In the genomic region with DNA sequence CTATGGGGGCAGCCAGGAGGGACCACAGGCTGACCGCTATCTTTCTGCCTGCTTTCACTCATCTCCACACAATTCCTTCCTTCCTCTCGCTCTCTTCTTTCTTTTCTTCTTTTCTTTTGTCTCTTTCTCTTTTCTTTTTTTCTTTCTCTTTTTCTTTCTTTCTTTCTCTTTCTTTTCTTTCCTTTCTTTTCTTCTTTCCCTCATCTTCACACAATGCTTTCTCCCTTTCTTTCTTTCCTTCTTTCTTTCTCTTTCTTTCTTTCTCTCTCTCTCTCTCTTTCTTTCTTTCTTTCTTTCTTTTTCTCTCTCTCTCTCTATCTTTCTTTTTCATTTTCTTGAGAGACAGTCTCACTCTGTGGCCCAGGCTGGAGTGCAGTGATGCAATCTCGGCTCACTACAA, we compare ENCODE assay signal across 25 cellular contexts. TPM values are rescaled to one million over a fixed set of nuclear protein-coding genes. Genes with fewer than 3 reads are reported as not detected.
DNase-seq lines count a peak whose midpoint lies in the region; ATAC-seq, FAIRE-seq and TF ChIP-seq lines count a peak whose summit lies in the region.
"Had no signal": no experiment of that assay in that cellular context is flagged by ENCODE, and none has a peak within 500 bp of the region (broad histone marks: within the 10 kb centered on the region; RNA-seq: fewer than 3 reads in every experiment).

No MANE protein-coding gene starts in this region.

- no peak overlapping the region for H3K4me2 ChIP-seq in K562 (ENCODE audit: insufficient read depth, low read length)
- H3K4me2 ChIP-seq: BLaER1 treated with 17β-estradiol and CSF1 and Interleukin-3, amounts not matched to agents 10 nM and 100 nM had no signal

- H3K27me3 Mint-ChIP-seq in CD14-positive monocyte (ENCODE audit: low read depth in 3 of 3), result peaks cover 36 to 44% (median 38%) of the 10 kb centered on the region in 3 donors

- no peak for FAIRE-seq in K562 (lab: Jason Lieb, UNC)
- FAIRE-seq: A204.1, D721Med, G401.6, GM12891 had no signal

- H3K4me1 Mint-ChIP-seq in CD14-positive monocyte, result peaks cover 10% of the 10 kb centered on the region

- BruUV-seq in K562 (replicated peaks; lab: Mats Ljungman, UMichigan), result no TSS peak

- ATAC-seq in Right ventricle myocardium inferior (no peak), K562 (no peak), HG02763 (IDR thresholded peaks at IDR 0.05; ENCODE audit: unreplicated experiment) (no peak)
- ATAC-seq: CD8-positive, alpha-beta T cell had no signal

- no peak for TF ChIP-seq POLR2A in K562 (conservative IDR thresholded peaks at IDR 0.05)

- no peak overlapping the region for H3K4me3 Mint-ChIP-seq in CD14-positive monocyte
- H3K4me3 Mint-ChIP-seq: CD4-positive, CD25-positive, alpha-beta regulatory T cell; CD8-positive, alpha-beta T cell had no signal

- H3K9me3 Mint-ChIP-seq in CD14-positive monocyte, result peaks cover 0 to 11% (median 5%) of the 10 kb centered on the region in 7 donors
- H3K9me3 Mint-ChIP-seq: CD4-positive, CD25-positive, alpha-beta regulatory T cell; CD8-positive, alpha-beta T cell had no signal

- H3K9ac ChIP-seq in K562 (ENCODE audit: insufficient read depth in 1 of 2, low read depth in 2 of 2, low read length in 2 of 2), result no peak overlapping the region
- H3K9ac ChIP-seq: BLaER1 treated with 17β-estradiol and CSF1 and Interleukin-3, amounts not matched to agents 10 nM and 100 nM had no signal

- TF ChIP-seq EP300 in K562 (IDR thresholded peaks at IDR 0.05; ENCODE audit: low read length), result no peak

- H3K9me1 ChIP-seq in K562 (ENCODE audit: control insufficient read depth, insufficient read depth, low read length), result peaks cover 10% of the 10 kb centered on the region

- POLR2A ChIA-PET in HEK293 (lab: Yijun Ruan, JAX) (no interaction called here), K562 (lab: Yijun Ruan, JAX) (no interaction called here)

- no peak overlapping the region for H3K27ac Mint-ChIP-seq in CD14-positive monocyte
- H3K27ac Mint-ChIP-seq: CD4-positive, CD25-positive, alpha-beta regulatory T cell; CD8-positive, alpha-beta T cell had no signal

- no peak for TF ChIP-seq RAD21 in K562 (CRISPR knock-in tag; conservative IDR thresholded peaks at IDR 0.05 in 1 of 2, IDR thresholded peaks at IDR 0.05 in 1 of 2)

- H3K36me3 ChIP-seq in left ventricle myocardium inferior (no peaks in the 10 kb centered on the region), HEK293 (ENCODE audit: control insufficient read depth in 2 of 2, insufficient read depth in 1 of 2, low read length in 2 of 2) (no peaks in the 10 kb centered on the region), K562 (ENCODE audit: control insufficient read depth, insufficient read depth, low read length) (no peaks in the 10 kb centered on the region)
- H3K36me3 ChIP-seq: BLaER1 treated with 17β-estradiol and CSF1 and Interleukin-3, amounts not matched to agents 10 nM and 100 nM had no signal

- H3K27me3 ChIP-seq in left ventricle myocardium inferior (ENCODE audit: low read depth) (peaks cover 86% of the 10 kb centered on the region), K562 (ENCODE audit: control insufficient read depth in 2 of 2, insufficient read depth in 2 of 2, low read length in 2 of 2) (peaks cover 47 to 80% of the 10 kb centered on the region in 2 experiments)

- CTCF ChIA-PET in HEK293 (lab: Yijun Ruan, JAX) (no interaction called here), K562 (lab: Yijun Ruan, JAX; ENCODE audit: low intra/inter-chr PET ratio) (no interaction called here)

- no peak for TF ChIP-seq CTCF in left ventricle myocardium inferior (IDR thresholded peaks at IDR 0.05; ENCODE audit: borderline replicate concordance)
- TF ChIP-seq CTCF in CD14-positive monocyte (IDR thresholded peaks at IDR 0.05), result peak; percentile 19
- TF ChIP-seq CTCF in HEK293 (tag by site-specific recombination; IDR thresholded peaks at IDR 0.05), result no peak
- no peak for TF ChIP-seq CTCF in K562 (IDR thresholded peaks at IDR 0.05 in 2 of 3, conservative IDR thresholded peaks at IDR 0.05 in 1 of 3; ENCODE audit: insufficient read depth in 2 of 3, low read depth in 1 of 3, low read length in 3 of 3)

- H3K9me3 ChIP-seq in left ventricle myocardium inferior (replicated peaks) (no peaks in the 10 kb centered on the region), HEK293 (ENCODE audit: control insufficient read depth, insufficient read depth, low read depth, low read length) (no peaks in the 10 kb centered on the region), K562 (replicated peaks; ENCODE audit: control insufficient read depth, insufficient read depth, low read depth, low read length) (no peaks in the 10 kb centered on the region)
- H3K9me3 ChIP-seq: Caco-2 had no signal

- peaks cover 16% of the 10 kb centered on the region for H4K20me1 ChIP-seq in K562 (replicated peaks; ENCODE audit: control insufficient read depth, insufficient read depth, low read length)

- intact Hi-C loops in Right ventricle myocardium inferior (cut with DNase I) (no loop called here), left ventricle myocardium inferior (cut with micrococcal nuclease) (loop anchor here (10.0 kb wide), 1 partner anchor 92 kb away; no protein-coding TSS in a partner anchor), CD14-positive monocyte (cut with micrococcal nuclease) (loop anchor here in 1 of 2 donors (5.0 kb wide), 1 partner anchor 190 kb away; no protein-coding TSS in a partner anchor), K562 (cut with micrococcal nuclease) (no loop called here)

- H3K4me1 ChIP-seq in left ventricle myocardium inferior, result peaks cover 15% of the 10 kb centered on the region
- peaks cover 4% of the 10 kb centered on the region for H3K4me1 ChIP-seq in HEK293 (ENCODE audit: control insufficient read depth, insufficient read depth, low read length)
- H3K4me1 ChIP-seq in K562 (replicated peaks in 1 of 2; ENCODE audit: control insufficient read depth in 2 of 2, insufficient read depth in 2 of 2, low read length in 2 of 2), result peaks cover 12 to 25% of the 10 kb centered on the region in 2 experiments; a peak in 4 of 5 replicates

- H3K4me3 ChIP-seq in left ventricle myocardium inferior (no peak overlapping the region), HEK293 (ENCODE audit: low read depth, low read length) (no peak overlapping the region), K562 (no peak overlapping the region)
- H3K4me3 ChIP-seq: BLaER1 treated with 17β-estradiol and CSF1 and Interleukin-3, amounts not matched to agents 10 nM and 100 nM had no signal

- H2AFZ ChIP-seq in K562 (ENCODE audit: low read depth, low read length), result no peak overlapping the region

- H3K79me2 ChIP-seq in K562 (ENCODE audit: control insufficient read depth, insufficient read depth, low read length), result no peaks in the 10 kb centered on the region

- DNase-seq in Right ventricle myocardium inferior (ENCODE audit: missing footprints) (peak; percentile 4), left ventricle myocardium inferior (no peak), CD14-positive monocyte (ENCODE audit: low spot score) (no peak), K562 (ENCODE audit: extremely low read depth in 1 of 4, low spot score in 3 of 4) (no peak), hippocampal formation (lab: John Stamatoyannopoulos, UW) (no peak), HPDE6-E6E7 (ENCODE audit: extremely low spot score) (no peak)
- DNase-seq: 8988T; ACHN; Caco-2; Calu3; CD4-positive, CD25-positive, alpha-beta regulatory T cell; CD8-positive, alpha-beta T cell; DMS79 treated with DMSO at 0.1 percent for 48 hours; GF-D8 had no signal

- no peak overlapping the region for H3K27ac ChIP-seq in left ventricle myocardium inferior (replicated peaks)
- no peak overlapping the region for H3K27ac ChIP-seq in HEK293 (ENCODE audit: extremely low read depth, low read depth, low read length)
- H3K27ac ChIP-seq in K562 (ENCODE audit: extremely low read depth, low read depth, low read length), result no peak overlapping the region
- H3K27ac ChIP-seq: BLaER1 treated with 17β-estradiol and CSF1 and Interleukin-3, amounts not matched to agents 10 nM and 100 nM; C4-2B had no signal

- in situ Hi-C loops in K562 (cut with MboI), result no loop called here

- WGBS in K562 (ENCODE audit: insufficient coverage, low coverage, missing lambda C conversion rate), result 2% methylated on average over 3 of the region's 3 CpGs

- peaks cover 4 to 6% of the 10 kb centered on the region in 2 donors for H3K36me3 Mint-ChIP-seq in CD14-positive monocyte
- H3K36me3 Mint-ChIP-seq: CD8-positive, alpha-beta T cell had no signal

RNA-seq across cellular contexts. Expression of a gene that starts 6.8 kb away (rescaled TPM):
- total RNA-seq in Right ventricle myocardium inferior (not detected), left ventricle myocardium inferior (0.30 TPM), K562 (2014; rRNA removed) (0.33 and 1.2 TPM in 2 replicates), K562 (2014; rRNA removed; fragmentation: Illumina TruSeq; extraction: Trizol) (0.29 TPM in 1 of 2 replicates, not detected in the other), K562 (2015; rRNA removed; fragmentation: Illumina TruSeq; extraction: Trizol) (not detected in 2 replicates), K562 (2021) (0.40 and 1.1 TPM in 2 replicates)
- polyA plus RNA-seq in CD14-positive monocyte (not detected), K562 (2011; rRNA removed) (0.43 and 1.1 TPM in 2 replicates), K562 (2014; fragmentation: Illumina TruSeq; extraction: Trizol) (0.85 and 2.5 TPM in 2 replicates), K562 (2014; fragmentation: Nextera tagmentation; extraction: Ambion mirVana) (under 1 TPM; 0.23 to 0.46 TPM), K562 (2014; rRNA removed) (0.73 and 0.94 TPM in 2 replicates)
- not detected in 2 replicates for total RNA-seq in K562 (2011; cell fraction: chromatin; rRNA removed; ENCODE audit: low replicate concordance)
- total RNA-seq in K562 (2011; cell fraction: nucleolus; rRNA removed), result 1.0 TPM in 1 of 2 replicates, not detected in the other
- total RNA-seq in K562 (2011; cell fraction: nucleoplasm; rRNA removed), result not detected in 2 replicates
- polyA plus RNA-seq in K562 (2011; cell fraction: cytosol; rRNA removed), result 0.24 and 2.9 TPM in 2 replicates
- 0.20 and 0.73 TPM in 2 replicates for polyA plus RNA-seq in K562 (2011; cell fraction: nucleus; rRNA removed)
- 1.5 and 1.7 TPM in 2 replicates for polyA plus RNA-seq in K562 (2012)
- polyA minus RNA-seq in K562 (2011; rRNA and poly(A)+ RNA removed), result not detected in 2 replicates
- not detected in 2 replicates for polyA minus RNA-seq in K562 (2011; cell fraction: cytosol; rRNA and poly(A)+ RNA removed)
- polyA minus RNA-seq in K562 (2011; cell fraction: nucleus; rRNA and poly(A)+ RNA removed), result not detected in 2 replicates
- total RNA-seq: CD4-positive, CD25-positive, alpha-beta regulatory T cell; CD8-positive, alpha-beta T cell had no signal

RNA-seq across cellular contexts. Expression of a gene that starts 13.2 kb away (rescaled TPM):
- total RNA-seq in Right ventricle myocardium inferior (0.51 TPM), left ventricle myocardium inferior (0.19 TPM), K562 (2014; rRNA removed) (0.09 and 0.33 TPM in 2 replicates), K562 (2014; rRNA removed; fragmentation: Illumina TruSeq; extraction: Trizol) (0.13 and 0.15 TPM in 2 replicates), K562 (2015; rRNA removed; fragmentation: Illumina TruSeq; extraction: Trizol) (not detected in 2 replicates), K562 (2021) (1.6 and 2.6 TPM in 2 replicates)
- polyA plus RNA-seq in CD14-positive monocyte (not detected), K562 (2011; rRNA removed) (0.25 and 0.35 TPM in 2 replicates), K562 (2014; fragmentation: Illumina TruSeq; extraction: Trizol) (1.7 and 2.2 TPM in 2 replicates), K562 (2014; fragmentation: Nextera tagmentation; extraction: Ambion mirVana) (under 1 TPM; 0.06 to 0.08 TPM), K562 (2014; rRNA removed) (0.25 and 0.53 TPM in 2 replicates)
- total RNA-seq in K562 (2011; cell fraction: chromatin; rRNA removed; ENCODE audit: low replicate concordance), result 2.0 and 2.9 TPM in 2 replicates
- 1.4 and 1.8 TPM in 2 replicates for total RNA-seq in K562 (2011; cell fraction: nucleolus; rRNA removed)
- total RNA-seq in K562 (2011; cell fraction: nucleoplasm; rRNA removed), result 1.9 and 6.0 TPM in 2 replicates
- polyA plus RNA-seq in K562 (2011; cell fraction: cytosol; rRNA removed), result 0.25 and 0.44 TPM in 2 replicates
- polyA plus RNA-seq in K562 (2011; cell fraction: nucleus; rRNA removed), result 1.0 and 2.1 TPM in 2 replicates
- 1.4 TPM in 2 replicates for polyA plus RNA-seq in K562 (2012)
- 0.24 and 0.39 TPM in 2 replicates for polyA minus RNA-seq in K562 (2011; rRNA and poly(A)+ RNA removed)
- 1.0 TPM in 1 of 2 replicates, not detected in the other for polyA minus RNA-seq in K562 (2011; cell fraction: cytosol; rRNA and poly(A)+ RNA removed)
- 0.11 and 0.40 TPM in 2 replicates for polyA minus RNA-seq in K562 (2011; cell fraction: nucleus; rRNA and poly(A)+ RNA removed)
- total RNA-seq: CD4-positive, CD25-positive, alpha-beta regulatory T cell; CD8-positive, alpha-beta T cell had no signal
- polyA plus RNA-seq: AG04450; BJ; CD4-positive, CD25-positive, alpha-beta regulatory T cell had no signal

RNA-seq across cellular contexts. Expression of a gene that starts 57.3 kb away (rescaled TPM):
- not detected for total RNA-seq in Right ventricle myocardium inferior
- total RNA-seq in left ventricle myocardium inferior, result not detected
- not detected for polyA plus RNA-seq in CD14-positive monocyte
- not detected in 2 replicates for total RNA-seq in K562 (2011; cell fraction: chromatin; rRNA removed; ENCODE audit: low replicate concordance)
- total RNA-seq in K562 (2011; cell fraction: nucleolus; rRNA removed), result not detected in 2 replicates
- total RNA-seq in K562 (2011; cell fraction: nucleoplasm; rRNA removed), result under 0.01 TPM in 1 of 2 replicates, not detected in the other
- total RNA-seq in K562 (2014; rRNA removed), result not detected in 2 replicates
- not detected in 2 replicates for total RNA-seq in K562 (2014; rRNA removed; fragmentation: Illumina TruSeq; extraction: Trizol)
- not detected in 2 replicates for total RNA-seq in K562 (2015; rRNA removed; fragmentation: Illumina TruSeq; extraction: Trizol)
- total RNA-seq in K562 (2021), result not detected in 2 replicates
- polyA plus RNA-seq in K562 (2011; rRNA removed), result not detected in 2 replicates
- polyA plus RNA-seq in K562 (2011; cell fraction: cytosol; rRNA removed), result under 0.01 TPM in 2 replicates
- 0.01 TPM in 1 of 2 replicates, not detected in the other for polyA plus RNA-seq in K562 (2011; cell fraction: nucleus; rRNA removed)
- polyA plus RNA-seq in K562 (2012), result not detected in 2 replicates
- not detected in 2 replicates for polyA plus RNA-seq in K562 (2014; fragmentation: Illumina TruSeq; extraction: Trizol)
- polyA plus RNA-seq in K562 (2014; fragmentation: Nextera tagmentation; extraction: Ambion mirVana), result not detected
- polyA plus RNA-seq in K562 (2014; rRNA removed), result not detected in 2 replicates
- under 0.01 TPM in 1 of 2 replicates, not detected in the other for polyA minus RNA-seq in K562 (2011; rRNA and poly(A)+ RNA removed)
- polyA minus RNA-seq in K562 (2011; cell fraction: cytosol; rRNA and poly(A)+ RNA removed), result not detected in 2 replicates
- not detected in 2 replicates for polyA minus RNA-seq in K562 (2011; cell fraction: nucleus; rRNA and poly(A)+ RNA removed)
- total RNA-seq: A673; Calu3; CD4-positive, CD25-positive, alpha-beta regulatory T cell; CD8-positive, alpha-beta T cell had no signal
- polyA plus RNA-seq: AG04450; BJ; CD4-positive, CD25-positive, alpha-beta regulatory T cell had no signal
